Comparison of ENCODE assay signal across 20 cellular contexts in genomic region chr5:58453326-58453725, GRCh38. TPM values are rescaled to one million over a fixed set of nuclear protein-coding genes. Genes with fewer than 3 reads are reported as not detected.
DNase-seq lines count a peak whose midpoint lies in the region; ATAC-seq, FAIRE-seq and TF ChIP-seq lines count a peak whose summit lies in the region.
"Had no signal": no experiment of that assay in that cellular context is flagged by ENCODE, and none has a peak within 500 bp of the region (broad histone marks: within the 10 kb centered on the region; RNA-seq: fewer than 3 reads in every experiment).

No MANE protein-coding gene starts in this region.

- no peaks in the 10 kb centered on the region for H3K27me3 ChIP-seq in osteoblast (ENCODE audit: insufficient read depth, low read length)
- H3K27me3 ChIP-seq: body of pancreas, ovary had no signal

- POLR2A ChIA-PET in A549 (lab: Yijun Ruan, JAX): interaction anchor here (1.0 kb wide), 1 partner anchor 265 kb away, joined by 3 read pairs; no protein-coding TSS in a partner anchor

- no peaks in the 10 kb centered on the region for H3K27me3 Mint-ChIP-seq in endothelial cell (ENCODE audit: unreplicated experiment)

- H3K27ac Mint-ChIP-seq in endothelial cell (ENCODE audit: unreplicated experiment): no peak overlapping the region
- H3K27ac Mint-ChIP-seq: activated naive CD8-positive, alpha-beta T cell; activated T-helper 1 cell treated with anti-CD3 and anti-CD28 coated beads, Interleukin-12 subunit alpha, Interleukin-12 subunit beta, Interleukin-2, Interleukin-4 antibody, amounts not matched to agents 30 ng/mL and 10 ng/mL and 1 ng/mL, durations not matched to agents 14 hours and 24 hours and 36 hours had no signal

- TF ChIP-seq POLR2A in A549 (IDR thresholded peaks at IDR 0.05; ENCODE audit: low read length): no peak

- ATAC-seq in A549 (no peak), HG03095 (IDR thresholded peaks at IDR 0.05; ENCODE audit: unreplicated experiment) (no peak)
- ATAC-seq: body of pancreas, left lung, sciatic nerve had no signal

- H3K27ac ChIP-seq in A549: peak overlapping the region; percentile 96 to 100; a peak in 4 of 6 replicates
- H3K27ac ChIP-seq in osteoblast (ENCODE audit: low read depth, low read length): no peak overlapping the region
- H3K27ac ChIP-seq: body of pancreas, C4-2B, left lung, ovary had no signal

- H3K4me2 ChIP-seq in A549 (peak overlapping the region; percentile 67), osteoblast (ENCODE audit: insufficient read depth, low read length) (no peak overlapping the region)

- H3K9me3 Mint-ChIP-seq in endothelial cell (ENCODE audit: unreplicated experiment): no peaks in the 10 kb centered on the region
- H3K9me3 Mint-ChIP-seq: activated T-helper 1 cell treated with anti-CD3 and anti-CD28 coated beads, Interleukin-12 subunit alpha, Interleukin-12 subunit beta, Interleukin-2, Interleukin-4 antibody, amounts not matched to agents 30 ng/mL and 10 ng/mL and 1 ng/mL, durations not matched to agents 14 hours and 24 hours and 36 hours had no signal

- TF ChIP-seq RAD21 in A549 (conservative IDR thresholded peaks at IDR 0.05 in 1 of 2, IDR thresholded peaks at IDR 0.05 in 1 of 2): no peak

- H2AFZ ChIP-seq in osteoblast (ENCODE audit: low read length): no peak overlapping the region

- H3K36me3 Mint-ChIP-seq in endothelial cell (ENCODE audit: low read depth, unreplicated experiment): peaks cover 75% of the 10 kb centered on the region

- DNase-seq in A549 (ENCODE audit: low read depth in 1 of 2, low spot score in 1 of 2): no peak
- peak; percentile 1 for DNase-seq in NCI-H226
- DNase-seq in endothelial cell (ENCODE audit: low spot score): no peak
- peak; percentile 15 to 21 for DNase-seq in lung microvascular endothelial cell (ENCODE audit: low read depth in 2 of 2)
- DNase-seq in iPS-NIHi7 (ENCODE audit: extremely low spot score): no peak
- no peak for DNase-seq in mucosa of gallbladder (ENCODE audit: low spot score)
- DNase-seq in osteoblast (ENCODE audit: insufficient read length, low spot score, missing footprints): no peak
- DNase-seq: body of pancreas, left lung, NCI-H1417, NCI-H2107, NCI-H524 treated with DMSO at 0.1 percent for 48 hours, ovary had no signal

- peaks cover 60% of the 10 kb centered on the region for H3K36me3 ChIP-seq in osteoblast (ENCODE audit: insufficient read depth, low read length)
- H3K36me3 ChIP-seq: ovary had no signal

- CTCF ChIA-PET in A549 (lab: Yijun Ruan, JAX): interaction anchor here (0.7 to 1.0 kb wide), 3 partner anchors 14 to 675 kb away, joined by 3 to 4 read pairs (median 3); no protein-coding TSS in a partner anchor

- no peaks in the 10 kb centered on the region for H3K9me3 ChIP-seq in A549
- no peaks in the 10 kb centered on the region for H3K9me3 ChIP-seq in osteoblast (ENCODE audit: low read depth, low read length)
- H3K9me3 ChIP-seq: body of pancreas, left lung, ovary had no signal

- peaks cover 43% of the 10 kb centered on the region for H3K4me1 Mint-ChIP-seq in endothelial cell (ENCODE audit: unreplicated experiment)

- no peak for TF ChIP-seq EP300 in A549 (IDR thresholded peaks at IDR 0.05)

- H3K4me3 Mint-ChIP-seq in endothelial cell (ENCODE audit: unreplicated experiment): peak overlapping the region; percentile 100
- H3K4me3 Mint-ChIP-seq: activated naive CD8-positive, alpha-beta T cell; activated T-helper 1 cell treated with anti-CD3 and anti-CD28 coated beads, Interleukin-12 subunit alpha, Interleukin-12 subunit beta, Interleukin-2, Interleukin-4 antibody, amounts not matched to agents 30 ng/mL and 10 ng/mL and 1 ng/mL, durations not matched to agents 14 hours and 24 hours and 36 hours had no signal

- H3K79me2 ChIP-seq in osteoblast (ENCODE audit: insufficient read depth, low read length): peaks cover 29% of the 10 kb centered on the region

- H3K4me3 ChIP-seq in A549: peak overlapping the region; percentile 91
- no peak overlapping the region for H3K4me3 ChIP-seq in osteoblast (ENCODE audit: insufficient read depth, low read length)
- H3K4me3 ChIP-seq: body of pancreas, left lung, ovary had no signal

- no peak for FAIRE-seq in A549 (lab: Jason Lieb, UNC)

- peaks cover 41% of the 10 kb centered on the region for H4K20me1 ChIP-seq in osteoblast (ENCODE audit: insufficient read depth, low read length)

- TF ChIP-seq CTCF in A549 (IDR thresholded peaks at IDR 0.05): no peak
- no peak for TF ChIP-seq CTCF in endothelial cell (IDR thresholded peaks at IDR 0.05; ENCODE audit: unreplicated experiment)
- no peak for TF ChIP-seq CTCF in osteoblast (IDR thresholded peaks at IDR 0.05; ENCODE audit: extremely low read depth, low read depth, low read length)

- H3K4me1 ChIP-seq in A549 (peaks cover 38% of the 10 kb centered on the region), osteoblast (ENCODE audit: insufficient read depth, low read length) (peaks cover 44% of the 10 kb centered on the region)

TF ChIP-seq in A549, 52 proteins besides CTCF, POLR2A, EP300 and RAD21:
- TF ChIP-seq HOXA7 (CRISPR knock-in tag; IDR thresholded peaks at IDR 0.05): peak; percentile 43; the same call in 1 of the 2 replicates
- no peak for TF ChIP-seq NPAS2 (CRISPR knock-in tag; IDR thresholded peaks at IDR 0.05; ENCODE audit: borderline replicate concordance)
- TF ChIP-seq MAZ (IDR thresholded peaks at IDR 0.05; ENCODE audit: borderline replicate concordance, low read depth, low read length): no peak
- TF ChIP-seq NFE2L2 (conservative IDR thresholded peaks at IDR 0.05; ENCODE audit: low read length): no peak
- 0 out of 2 replicates have a peak, but pooled peaks have one; percentile 7 for TF ChIP-seq GATA3 (IDR thresholded peaks at IDR 0.05; ENCODE audit: borderline replicate concordance)
- TF ChIP-seq POLR2AphosphoS2 (conservative IDR thresholded peaks at IDR 0.05; ENCODE audit: low read length): peak; percentile 69; the same call in 1 of the 2 replicates
- TF ChIP-seq FOSB (CRISPR knock-in tag; IDR thresholded peaks at IDR 0.05): peak; percentile 64; the same call in 1 of the 2 replicates
- no peak for TF ChIP-seq ZNF302 (CRISPR knock-in tag; IDR thresholded peaks at IDR 0.05)
- TF ChIP-seq MAFK (IDR thresholded peaks at IDR 0.05; ENCODE audit: partially characterized antibody): peak; percentile 54
- no peak for TF ChIP-seq FOSL2 (IDR thresholded peaks at IDR 0.05)
- peak; percentile 16; the same call in 1 of the 2 replicates for TF ChIP-seq FOSL2 (CRISPR knock-in tag; IDR thresholded peaks at IDR 0.05)
- TF ChIP-seq, protein P1, sequence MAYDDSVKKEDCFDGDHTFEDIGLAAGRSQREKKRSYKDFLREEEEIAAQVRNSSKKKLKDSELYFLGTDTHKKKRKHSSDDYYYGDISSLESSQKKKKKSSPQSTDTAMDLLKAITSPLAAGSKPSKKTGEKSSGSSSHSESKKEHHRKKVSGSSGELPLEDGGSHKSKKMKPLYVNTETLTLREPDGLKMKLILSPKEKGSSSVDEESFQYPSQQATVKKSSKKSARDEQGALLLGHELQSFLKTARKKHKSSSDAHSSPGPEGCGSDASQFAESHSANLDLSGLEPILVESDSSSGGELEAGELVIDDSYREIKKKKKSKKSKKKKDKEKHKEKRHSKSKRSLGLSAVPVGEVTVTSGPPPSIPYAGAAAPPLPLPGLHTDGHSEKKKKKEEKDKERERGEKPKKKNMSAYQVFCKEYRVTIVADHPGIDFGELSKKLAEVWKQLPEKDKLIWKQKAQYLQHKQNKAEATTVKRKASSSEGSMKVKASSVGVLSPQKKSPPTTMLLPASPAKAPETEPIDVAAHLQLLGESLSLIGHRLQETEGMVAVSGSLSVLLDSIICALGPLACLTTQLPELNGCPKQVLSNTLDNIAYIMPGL (CRISPR knock-in tag; IDR thresholded peaks at IDR 0.05; ENCODE audit: borderline replicate concordance): no peak

RNA-seq across cellular contexts. Expression of gene PLK2, which starts 6.6 kb away (rescaled TPM):
- 168 and 217 TPM in 2 replicates for polyA plus RNA-seq in A549 (2011; rRNA removed)
- polyA plus RNA-seq in A549 (2012; cell fraction: cytosol; rRNA removed): 147 and 226 TPM in 2 replicates
- 345 and 402 TPM in 2 replicates for polyA plus RNA-seq in A549 (2012; cell fraction: nucleus; rRNA removed)
- 230 to 257 TPM (median 240 TPM) in 3 replicates for polyA plus RNA-seq in A549 (2017; fragmentation: RNase III; extraction: RNeasy Plus Mini Kit Qiagen cat#74134 plus additional on column Dnase treatment)
- 367 and 381 TPM in 2 replicates for polyA minus RNA-seq in A549 (2011; rRNA and poly(A)+ RNA removed)
- 572 TPM for total RNA-seq in endothelial cell (ENCODE audit: unreplicated experiment)
- total RNA-seq in lung microvascular endothelial cell: 546 and 594 TPM in 2 replicates
- 34.9 TPM for total RNA-seq in mucosa of gallbladder
- total RNA-seq in osteoblast: 220 and 299 TPM in 2 replicates

RNA-seq across cellular contexts. Expression of gene GAPT, which starts 37.9 kb away (rescaled TPM):
- polyA plus RNA-seq in A549 (2011; rRNA removed) (not detected in 2 replicates), A549 (2017; fragmentation: RNase III; extraction: RNeasy Plus Mini Kit Qiagen cat#74134 plus additional on column Dnase treatment) (not detected in 3 replicates)
- not detected in 2 replicates for polyA plus RNA-seq in A549 (2012; cell fraction: cytosol; rRNA removed)
- not detected in 2 replicates for polyA plus RNA-seq in A549 (2012; cell fraction: nucleus; rRNA removed)
- polyA minus RNA-seq in A549 (2011; rRNA and poly(A)+ RNA removed): not detected in 2 replicates
- total RNA-seq in endothelial cell (ENCODE audit: unreplicated experiment) (1.4 TPM), lung microvascular endothelial cell (not detected in 2 replicates), mucosa of gallbladder (4.7 TPM), osteoblast (not detected in 2 replicates)
- total RNA-seq: A673; activated T-helper 1 cell treated with anti-CD3 and anti-CD28 coated beads, Interleukin-12 subunit alpha, Interleukin-12 subunit beta, Interleukin-2, Interleukin-4 antibody, amounts not matched to agents 30 ng/mL and 10 ng/mL and 1 ng/mL, durations not matched to agents 14 hours and 24 hours and 36 hours; epithelial cell of proximal tubule had no signal

Comparison
In these comparisons a context has a peak if more than half of its experiments do, and no peak if none do; other contexts are left out.
1. DNase-seq: peak in NCI-H226 (single experiment) and lung microvascular endothelial cell (2 of 2); none in A549 (0 of 2), endothelial cell (single experiment), iPS-NIHi7 (single experiment), mucosa of gallbladder (single experiment) and osteoblast (single experiment).